30 cellular contexts compared by ENCODE assay signal in the genomic region with DNA sequence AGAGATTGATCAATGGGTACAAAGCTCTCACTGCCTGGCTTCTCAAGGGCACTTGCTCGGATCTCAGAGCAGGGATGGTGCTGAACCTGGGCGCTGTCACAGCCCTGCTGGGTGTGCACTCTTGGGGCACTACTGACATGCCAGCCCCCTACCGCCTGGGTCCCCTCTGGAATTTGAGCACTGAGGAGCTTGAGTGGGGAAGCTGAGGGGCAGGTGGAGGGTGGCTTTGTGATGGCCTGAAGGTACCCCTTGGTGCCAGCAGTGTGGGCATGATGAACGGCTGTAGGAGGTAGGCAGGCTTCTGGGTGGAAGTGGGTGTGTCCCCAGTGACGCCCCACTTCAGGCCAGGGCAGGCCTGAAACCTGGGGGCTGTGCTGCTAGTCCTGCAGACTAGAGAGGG.
"Had no signal": no experiment of that assay in that cellular context is flagged by ENCODE, and none has a peak within 500 bp of the region (broad histone marks: within the 10 kb centered on the region; RNA-seq: fewer than 3 reads in every experiment).

No MANE protein-coding gene starts in this region.

- H3K4me3 Mint-ChIP-seq: activated CD4-positive, alpha-beta memory T cell treated with anti-CD3 and anti-CD28 coated beads, Interleukin-2, amount 10 ng/mL, durations not matched to agents 7 days and 5 days; activated CD4-positive, alpha-beta T cell treated with anti-CD3 and anti-CD28 coated beads, Interleukin-2, amount 10 ng/mL, durations not matched to agents 7 days and 5 days; activated naive CD4-positive, alpha-beta T cell treated with anti-CD3 and anti-CD28 coated beads, Interleukin-2, amount 10 ng/mL, durations not matched to agents 7 days and 5 days; activated naive CD8-positive, alpha-beta T cell; activated T-cell treated with anti-CD3 and anti-CD28 coated beads, Interleukin-2, amount 50 U/mL, for 24 hours; activated T-cell treated with anti-CD3 and anti-CD28 coated beads, Interleukin-2, amount 50 U/mL, for 72 hours; central memory CD8-positive, alpha-beta T cell; T-helper 17 cell; T-helper 2 cell treated with Interferon-gamma antibody and Interleukin-4, amounts not matched to agents 5 μg/mL and 100 μg/mL, for 36 hours; WTC11 had no signal

- H3K9me3 Mint-ChIP-seq: activated naive CD4-positive, alpha-beta T cell treated with anti-CD3 and anti-CD28 coated beads, Interleukin-2, amount 10 ng/mL, durations not matched to agents 7 days and 5 days had no signal

- ATAC-seq: activated T-cell treated with anti-CD3 and anti-CD28 coated beads, Interleukin-2, amount 50 U/mL, for 72 hours; gastroesophageal sphincter; T-helper 17 cell; WTC11 had no signal

- H3K9me3 ChIP-seq: gastroesophageal sphincter had no signal

- H3K27me3 Mint-ChIP-seq: activated CD4-positive, alpha-beta memory T cell treated with anti-CD3 and anti-CD28 coated beads, Interleukin-2, amount 10 ng/mL, durations not matched to agents 7 days and 5 days; activated CD4-positive, alpha-beta T cell treated with anti-CD3 and anti-CD28 coated beads, Interleukin-2, amount 10 ng/mL, durations not matched to agents 7 days and 5 days; activated naive CD4-positive, alpha-beta T cell treated with anti-CD3 and anti-CD28 coated beads, Interleukin-2, amount 10 ng/mL, durations not matched to agents 7 days and 5 days; activated naive CD8-positive, alpha-beta T cell; activated T-cell treated with anti-CD3 and anti-CD28 coated beads, Interleukin-2, amount 50 U/mL, for 24 hours; central memory CD8-positive, alpha-beta T cell; T-helper 17 cell had no signal

- H3K4me1 Mint-ChIP-seq: activated CD4-positive, alpha-beta memory T cell treated with anti-CD3 and anti-CD28 coated beads, Interleukin-2, amount 10 ng/mL, durations not matched to agents 7 days and 5 days; activated CD4-positive, alpha-beta T cell treated with anti-CD3 and anti-CD28 coated beads, Interleukin-2, amount 10 ng/mL, durations not matched to agents 7 days and 5 days; activated naive CD4-positive, alpha-beta T cell treated with anti-CD3 and anti-CD28 coated beads, Interleukin-2, amount 10 ng/mL, durations not matched to agents 7 days and 5 days; central memory CD8-positive, alpha-beta T cell; T-helper 17 cell; WTC11 had no signal

- H3K27me3 ChIP-seq: brain microvascular endothelial cell, esophagus squamous epithelium, gastroesophageal sphincter had no signal

- H3K36me3 ChIP-seq: brain microvascular endothelial cell, esophagus squamous epithelium, gastroesophageal sphincter had no signal

- H3K27ac Mint-ChIP-seq: activated CD4-positive, alpha-beta memory T cell treated with anti-CD3 and anti-CD28 coated beads, Interleukin-2, amount 10 ng/mL, durations not matched to agents 7 days and 5 days; activated CD4-positive, alpha-beta T cell treated with anti-CD3 and anti-CD28 coated beads, Interleukin-2, amount 10 ng/mL, durations not matched to agents 7 days and 5 days; activated naive CD4-positive, alpha-beta T cell treated with anti-CD3 and anti-CD28 coated beads, Interleukin-2, amount 10 ng/mL, durations not matched to agents 7 days and 5 days; activated naive CD8-positive, alpha-beta T cell; activated T-cell treated with anti-CD3 and anti-CD28 coated beads, Interleukin-2, amount 50 U/mL, for 24 hours; activated T-cell treated with anti-CD3 and anti-CD28 coated beads, Interleukin-2, amount 50 U/mL, for 72 hours; T-helper 17 cell; T-helper 2 cell treated with Interferon-gamma antibody and Interleukin-4, amounts not matched to agents 5 μg/mL and 100 μg/mL, for 36 hours; WTC11 had no signal

- H3K27ac ChIP-seq: brain microvascular endothelial cell, epithelial cell of prostate, esophagus squamous epithelium, gastroesophageal sphincter, VCaP had no signal

- H3K36me3 Mint-ChIP-seq: activated naive CD4-positive, alpha-beta T cell treated with anti-CD3 and anti-CD28 coated beads, Interleukin-2, amount 10 ng/mL, durations not matched to agents 7 days and 5 days; activated naive CD8-positive, alpha-beta T cell had no signal

- DNase-seq: activated CD4-positive, alpha-beta memory T cell treated with anti-CD3 and anti-CD28 coated beads, Interleukin-2, amount 10 ng/mL, durations not matched to agents 7 days and 5 days; activated CD4-positive, alpha-beta T cell treated with anti-CD3 and anti-CD28 coated beads for 1 hour; activated CD4-positive, alpha-beta T cell treated with anti-CD3 and anti-CD28 coated beads for 4 hours; activated CD4-positive, alpha-beta T cell treated with anti-CD3 and anti-CD28 coated beads, Interleukin-2, amount 10 ng/mL, durations not matched to agents 7 days and 5 days; activated CD4-positive, alpha-beta T cell treated with anti-CD3 and anti-CD28 coated beads, Interleukin-2, amount 50 U/mL, for 4 hours; activated CD8-positive, alpha-beta memory T cell treated with anti-CD3 and anti-CD28 coated beads, Interleukin-2, amount 50 U/mL, for 48 hours; activated gamma-delta T cell; activated naive CD4-positive, alpha-beta T cell; activated naive CD4-positive, alpha-beta T cell treated with anti-CD3 and anti-CD28 coated beads, Interleukin-2, amount 10 ng/mL, durations not matched to agents 7 days and 5 days; activated T-cell treated with anti-CD3 and anti-CD28 coated beads for 4 hours; activated T-cell treated with anti-CD3 and anti-CD28 coated beads, Interleukin-2, amount 50 U/mL, for 24 hours; activated T-cell treated with anti-CD3 and anti-CD28 coated beads, Interleukin-2, amount 50 U/mL, for 72 hours; amniotic stem cell; anterior cingulate cortex; brain microvascular endothelial cell; cortex of kidney; dermis blood vessel endothelial cell; effector CD8-positive, alpha-beta T cell; esophagus squamous epithelium; foreskin melanocyte; T-helper 1 cell; T-helper 17 cell; T1000 had no signal

- H3K4me3 ChIP-seq: esophagus squamous epithelium, gastroesophageal sphincter had no signal

- H3K4me1 ChIP-seq: esophagus squamous epithelium, gastroesophageal sphincter had no signal
